In the genomic region with DNA sequence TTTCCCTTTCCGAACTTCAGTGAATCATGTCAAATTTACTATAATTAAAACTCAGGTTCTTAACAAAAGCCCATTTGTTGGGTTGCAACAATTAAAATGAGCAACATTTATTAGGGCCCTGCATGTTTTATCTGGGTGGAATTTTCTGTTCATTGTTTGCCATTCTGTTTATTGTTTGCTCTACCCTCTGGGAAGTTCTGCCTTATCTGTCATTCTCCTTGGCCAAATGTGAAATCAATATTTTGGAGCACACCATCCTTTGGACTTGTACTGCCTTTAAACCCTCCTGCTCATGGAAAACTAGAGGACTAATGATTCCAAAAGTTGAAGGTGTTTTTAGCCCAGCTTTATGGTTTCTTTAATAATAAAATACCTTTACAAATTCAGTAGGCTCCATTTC, we compare ENCODE assay signal across 8 cellular contexts.
"Had no signal": no experiment of that assay in that cellular context is flagged by ENCODE, and none has a peak within 500 bp of the region (broad histone marks: within the 10 kb centered on the region; RNA-seq: fewer than 3 reads in every experiment).

No MANE protein-coding gene starts in this region.

- ATAC-seq: GM23338, K562 had no signal

- FAIRE-seq: H1, H54, HTR-8/SVneo, K562 had no signal

- H3K4me3 ChIP-seq: GM23338, K562 had no signal

- H2AFZ ChIP-seq: GM23338 had no signal

- DNase-seq: H9, HCEC 1CT, IMR-90 had no signal

- H3K4me2 ChIP-seq: GM23338 had no signal
